1 cellular context compared by ENCODE assay signal in the genomic region with DNA sequence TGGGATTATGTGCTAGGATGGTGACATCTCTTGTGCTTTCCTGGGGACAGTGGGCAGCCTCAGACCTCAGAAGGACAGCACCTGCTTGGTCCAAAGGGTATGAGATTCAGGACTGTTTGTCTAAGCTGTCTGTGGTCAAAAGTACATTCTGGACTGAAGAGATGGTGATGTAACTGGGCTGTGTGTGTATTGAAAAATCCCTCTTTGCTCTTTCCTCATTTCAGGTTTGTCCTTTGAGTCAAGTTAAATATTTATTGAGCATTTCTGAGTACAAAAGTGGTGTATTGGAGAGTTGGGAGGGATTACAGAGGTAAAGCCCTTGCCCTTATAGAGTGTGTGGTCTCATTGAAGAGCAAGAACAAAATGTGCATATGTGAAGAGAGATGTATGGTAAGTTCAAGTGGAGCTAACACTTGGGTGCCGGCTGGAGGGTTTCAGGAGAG.
TF ChIP-seq lines count a peak whose summit lies in the region.

No MANE protein-coding gene starts in this region.

TF ChIP-seq in HepG2, 621 proteins besides CTCF, POLR2A, EP300 and RAD21 (continued from another document and continues in another):
- TF ChIP-seq SP5 (CRISPR knock-in tag; IDR thresholded peaks at IDR 0.05; ENCODE audit: borderline replicate concordance, low read depth) (peak; percentile 74), HDAC1 (CRISPR knock-in tag; IDR thresholded peaks at IDR 0.05) (peak; percentile 85), ZSCAN21 (CRISPR knock-in tag; IDR thresholded peaks at IDR 0.05; ENCODE audit: borderline replicate concordance) (peak; percentile 34; the same call in 1 of the 2 replicates), KLF16 (CRISPR knock-in tag; IDR thresholded peaks at IDR 0.05) (peak in 1 of 2 experiments; percentile 94; a peak in 2 of 4 replicates), ZSCAN29 (CRISPR knock-in tag; conservative IDR thresholded peaks at IDR 0.05) (peak; percentile 83; the same call in 1 of the 2 replicates), ZNF749 (CRISPR knock-in tag; IDR thresholded peaks at IDR 0.05; ENCODE audit: borderline replicate concordance) (peak; percentile 76), ARNT2 (CRISPR knock-in tag; IDR thresholded peaks at IDR 0.05; ENCODE audit: low read depth) (peak; percentile 58; the same call in 1 of the 2 replicates), KLF11 (CRISPR knock-in tag; IDR thresholded peaks at IDR 0.05) (0 out of 2 replicates have a peak, but pooled peaks have one; percentile 51), GMEB2 (CRISPR knock-in tag; IDR thresholded peaks at IDR 0.05; ENCODE audit: low read depth) (peak; percentile 46; the same call in 1 of the 2 replicates), SP1 (IDR thresholded peaks at IDR 0.05) (no peak), SP1 (CRISPR knock-in tag; IDR thresholded peaks at IDR 0.05) (no peak), JARID2 (CRISPR knock-in tag; IDR thresholded peaks at IDR 0.05; ENCODE audit: insufficient replicate concordance) (no peak), TBX3 (IDR thresholded peaks at IDR 0.05; ENCODE audit: borderline replicate concordance) (peak; percentile 89; the same call in 1 of the 2 replicates), ESRRA (CRISPR knock-in tag; IDR thresholded peaks at IDR 0.05; ENCODE audit: low read depth) (peak; percentile 92), FOXO1 (CRISPR knock-in tag; IDR thresholded peaks at IDR 0.05) (peak; percentile 94), PITX1 (CRISPR knock-in tag; IDR thresholded peaks at IDR 0.05) (peak; percentile 98), BRCA1 (CRISPR knock-in tag; IDR thresholded peaks at IDR 0.05) (0 out of 2 replicates have a peak, but pooled peaks have one; percentile 8), SMYD3 (CRISPR knock-in tag; IDR thresholded peaks at IDR 0.05) (peak; percentile 85; the same call in 1 of the 2 replicates), ATF3 (CRISPR knock-in tag; IDR thresholded peaks at IDR 0.05) (peak; percentile 96), REPIN1 (CRISPR knock-in tag; IDR thresholded peaks at IDR 0.05; ENCODE audit: borderline replicate concordance, low read depth) (peak; percentile 91; the same call in 1 of the 2 replicates), TBL1XR1 (IDR thresholded peaks at IDR 0.05; ENCODE audit: borderline replicate concordance, low read length, partially characterized antibody) (peak; percentile 95), DPF2 (CRISPR knock-in tag; IDR thresholded peaks at IDR 0.05; ENCODE audit: borderline replicate concordance, low read depth) (peak; percentile 96), ZNF350 (CRISPR knock-in tag; IDR thresholded peaks at IDR 0.05; ENCODE audit: borderline replicate concordance, low read depth) (peak; percentile 86; the same call in 1 of the 2 replicates), SNAI1 (CRISPR knock-in tag; IDR thresholded peaks at IDR 0.05; ENCODE audit: borderline replicate concordance) (0 out of 2 replicates have a peak, but pooled peaks have one; percentile 26), GMEB1 (CRISPR knock-in tag; IDR thresholded peaks at IDR 0.05; ENCODE audit: borderline replicate concordance) (peak; percentile 49; the same call in 1 of the 2 replicates), CEBPG (CRISPR knock-in tag; IDR thresholded peaks at IDR 0.05) (peak; percentile 97), ZNF816 (CRISPR knock-in tag; IDR thresholded peaks at IDR 0.05; ENCODE audit: borderline replicate concordance) (no peak), ETV5 (CRISPR knock-in tag; IDR thresholded peaks at IDR 0.05; ENCODE audit: borderline replicate concordance) (peak; percentile 62; the same call in 1 of the 2 replicates), GTF3A (CRISPR knock-in tag; conservative IDR thresholded peaks at IDR 0.05) (no peak), ZFP1 (CRISPR knock-in tag; IDR thresholded peaks at IDR 0.05) (peak; percentile 84; the same call in 1 of the 2 replicates), NFIC (IDR thresholded peaks at IDR 0.05; ENCODE audit: low read length) (peak; percentile 95), ZNF343 (CRISPR knock-in tag; IDR thresholded peaks at IDR 0.05) (0 out of 2 replicates have a peak, but pooled peaks have one; percentile 34), ZBTB20 (CRISPR knock-in tag; IDR thresholded peaks at IDR 0.05; ENCODE audit: borderline replicate concordance, low read depth) (peak; percentile 94; the same call in 1 of the 2 replicates), PHF20 (CRISPR knock-in tag; IDR thresholded peaks at IDR 0.05) (no peak), ZNF501 (CRISPR knock-in tag; IDR thresholded peaks at IDR 0.05) (peak; percentile 65; the same call in 1 of the 2 replicates), ZNF24 (IDR thresholded peaks at IDR 0.05) (peak; percentile 47; the same call in 1 of the 2 replicates), RFXAP (CRISPR knock-in tag; IDR thresholded peaks at IDR 0.05; ENCODE audit: borderline replicate concordance) (0 out of 2 replicates have a peak, but pooled peaks have one; percentile 58), ZFP36 (IDR thresholded peaks at IDR 0.05; ENCODE audit: borderline replicate concordance, low read depth, low read length, partially characterized antibody) (peak; percentile 52), ZNF205 (CRISPR knock-in tag; IDR thresholded peaks at IDR 0.05) (peak; percentile 85), ZGPAT (CRISPR knock-in tag; IDR thresholded peaks at IDR 0.05) (peak; percentile 92), ZNF646 (CRISPR knock-in tag; IDR thresholded peaks at IDR 0.05) (peak; percentile 62; the same call in 1 of the 2 replicates), ZBTB21 (CRISPR knock-in tag; IDR thresholded peaks at IDR 0.05) (no peak)
- TF ChIP-seq, protein P1, sequence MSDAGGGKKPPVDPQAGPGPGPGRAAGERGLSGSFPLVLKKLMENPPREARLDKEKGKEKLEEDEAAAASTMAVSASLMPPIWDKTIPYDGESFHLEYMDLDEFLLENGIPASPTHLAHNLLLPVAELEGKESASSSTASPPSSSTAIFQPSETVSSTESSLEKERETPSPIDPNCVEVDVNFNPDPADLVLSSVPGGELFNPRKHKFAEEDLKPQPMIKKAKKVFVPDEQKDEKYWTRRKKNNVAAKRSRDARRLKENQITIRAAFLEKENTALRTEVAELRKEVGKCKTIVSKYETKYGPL (CRISPR knock-in tag; IDR thresholded peaks at IDR 0.05), result peak; percentile 91; the same call in 1 of the 2 replicates
- TF ChIP-seq, protein P2, sequence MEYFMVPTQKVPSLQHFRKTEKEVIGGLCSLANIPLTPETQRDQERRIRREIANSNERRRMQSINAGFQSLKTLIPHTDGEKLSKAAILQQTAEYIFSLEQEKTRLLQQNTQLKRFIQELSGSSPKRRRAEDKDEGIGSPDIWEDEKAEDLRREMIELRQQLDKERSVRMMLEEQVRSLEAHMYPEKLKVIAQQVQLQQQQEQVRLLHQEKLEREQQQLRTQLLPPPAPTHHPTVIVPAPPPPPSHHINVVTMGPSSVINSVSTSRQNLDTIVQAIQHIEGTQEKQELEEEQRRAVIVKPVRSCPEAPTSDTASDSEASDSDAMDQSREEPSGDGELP (IDR thresholded peaks at IDR 0.05; ENCODE audit: borderline replicate concordance, low read depth), result no peak; the same call in 1 of the 2 replicates
- TF ChIP-seq, protein P3, sequence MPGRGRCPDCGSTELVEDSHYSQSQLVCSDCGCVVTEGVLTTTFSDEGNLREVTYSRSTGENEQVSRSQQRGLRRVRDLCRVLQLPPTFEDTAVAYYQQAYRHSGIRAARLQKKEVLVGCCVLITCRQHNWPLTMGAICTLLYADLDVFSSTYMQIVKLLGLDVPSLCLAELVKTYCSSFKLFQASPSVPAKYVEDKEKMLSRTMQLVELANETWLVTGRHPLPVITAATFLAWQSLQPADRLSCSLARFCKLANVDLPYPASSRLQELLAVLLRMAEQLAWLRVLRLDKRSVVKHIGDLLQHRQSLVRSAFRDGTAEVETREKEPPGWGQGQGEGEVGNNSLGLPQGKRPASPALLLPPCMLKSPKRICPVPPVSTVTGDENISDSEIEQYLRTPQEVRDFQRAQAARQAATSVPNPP (CRISPR knock-in tag; IDR thresholded peaks at IDR 0.05), result peak; percentile 23; the same call in 1 of the 2 replicates
- TF ChIP-seq, protein P4, sequence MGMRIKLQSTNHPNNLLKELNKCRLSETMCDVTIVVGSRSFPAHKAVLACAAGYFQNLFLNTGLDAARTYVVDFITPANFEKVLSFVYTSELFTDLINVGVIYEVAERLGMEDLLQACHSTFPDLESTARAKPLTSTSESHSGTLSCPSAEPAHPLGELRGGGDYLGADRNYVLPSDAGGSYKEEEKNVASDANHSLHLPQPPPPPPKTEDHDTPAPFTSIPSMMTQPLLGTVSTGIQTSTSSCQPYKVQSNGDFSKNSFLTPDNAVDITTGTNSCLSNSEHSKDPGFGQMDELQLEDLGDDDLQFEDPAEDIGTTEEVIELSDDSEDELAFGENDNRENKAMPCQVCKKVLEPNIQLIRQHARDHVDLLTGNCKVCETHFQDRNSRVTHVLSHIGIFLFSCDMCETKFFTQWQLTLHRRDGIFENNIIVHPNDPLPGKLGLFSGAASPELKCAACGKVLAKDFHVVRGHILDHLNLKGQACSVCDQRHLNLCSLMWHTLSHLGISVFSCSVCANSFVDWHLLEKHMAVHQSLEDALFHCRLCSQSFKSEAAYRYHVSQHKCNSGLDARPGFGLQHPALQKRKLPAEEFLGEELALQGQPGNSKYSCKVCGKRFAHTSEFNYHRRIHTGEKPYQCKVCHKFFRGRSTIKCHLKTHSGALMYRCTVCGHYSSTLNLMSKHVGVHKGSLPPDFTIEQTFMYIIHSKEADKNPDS (CRISPR knock-in tag; IDR thresholded peaks at IDR 0.05), result no peak
